8 cellular contexts compared by ENCODE assay signal in the genomic region with DNA sequence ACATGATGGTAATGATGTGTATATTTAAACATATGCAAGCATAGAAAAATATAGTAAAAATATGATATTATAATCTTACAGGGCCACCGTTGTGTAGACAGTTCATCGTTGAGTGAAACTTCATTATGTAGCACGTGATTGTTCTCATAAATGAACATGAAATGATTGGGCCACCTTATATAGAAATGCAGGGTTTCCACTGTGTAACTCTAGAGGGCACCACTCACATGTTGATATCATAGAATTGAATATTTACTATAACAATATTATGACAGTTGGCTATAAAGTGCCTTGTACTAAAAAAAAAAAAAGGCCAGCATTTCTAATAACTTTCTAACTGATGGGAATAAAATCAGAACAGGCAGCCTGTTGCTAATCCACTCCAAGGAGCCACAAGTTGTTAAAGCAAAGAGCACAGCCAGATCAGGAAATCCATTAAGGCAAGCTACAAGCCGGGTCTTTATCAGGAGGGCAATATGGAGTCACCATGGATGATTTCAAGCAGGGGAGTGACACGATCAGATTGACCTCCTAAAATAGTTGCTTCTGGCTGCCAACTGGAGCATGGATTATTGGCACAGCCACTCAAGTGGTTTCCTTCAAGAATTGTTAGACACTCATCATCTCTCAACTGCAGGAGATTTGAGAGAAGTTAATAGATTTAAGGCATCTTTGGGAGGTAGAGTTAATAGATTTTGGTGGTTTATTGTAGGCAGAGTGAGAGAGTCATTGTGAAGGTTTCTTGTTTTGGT. TPM values are rescaled to one million over a fixed set of nuclear protein-coding genes. Genes with fewer than 3 reads are reported as not detected.
DNase-seq lines count a peak whose midpoint lies in the region; ATAC-seq and TF ChIP-seq lines count a peak whose summit lies in the region.

No MANE protein-coding gene starts in this region.

- H3K9me3 Mint-ChIP-seq in Caco-2 (ENCODE audit: unreplicated experiment) = no peaks in the 10 kb centered on the region
- H3K9me3 Mint-ChIP-seq in activated CD8-positive, alpha-beta T cell treated with anti-CD3 and anti-CD28 coated beads, Interleukin-2, amount 10 ng/mL, durations not matched to agents 7 days and 5 days (ENCODE audit: insufficient read depth) = no peaks in the 10 kb centered on the region

- 23% methylated on average over 5 of the region's 5 CpGs for WGBS in right lobe of liver (ENCODE audit: insufficient coverage, low coverage, low lambda C conversion rate, missing lambda C conversion rate)

- no peaks in the 10 kb centered on the region for H3K4me1 Mint-ChIP-seq in Caco-2 (ENCODE audit: low read depth, unreplicated experiment)
- H3K4me1 Mint-ChIP-seq in activated CD8-positive, alpha-beta T cell treated with anti-CD3 and anti-CD28 coated beads, Interleukin-2, amount 10 ng/mL, durations not matched to agents 7 days and 5 days (ENCODE audit: low read depth) = peaks cover 1% of the 10 kb centered on the region

- no peak overlapping the region for H3K27ac Mint-ChIP-seq in Caco-2 (ENCODE audit: unreplicated experiment)
- no peak overlapping the region for H3K27ac Mint-ChIP-seq in activated CD8-positive, alpha-beta T cell treated with anti-CD3 and anti-CD28 coated beads, Interleukin-2, amount 10 ng/mL, durations not matched to agents 7 days and 5 days

- no peak for TF ChIP-seq POLR2A in right lobe of liver (IDR thresholded peaks at IDR 0.05)
- TF ChIP-seq POLR2A in uterus (IDR thresholded peaks at IDR 0.05) = no peak

- POLR2A ChIA-PET in Caco-2 (lab: Charles Lee) = no interaction called here
- POLR2A ChIA-PET in activated CD8-positive, alpha-beta T cell treated with anti-CD3 and anti-CD28 coated beads, Interleukin-2, amount 10 ng/mL, durations not matched to agents 7 days and 5 days (lab: Charles Lee) = no interaction called here

- H3K36me3 ChIP-seq in Caco-2 (ENCODE audit: control insufficient read depth, insufficient read depth, low read length) (no peaks in the 10 kb centered on the region), right lobe of liver (no peaks in the 10 kb centered on the region), uterus (no peaks in the 10 kb centered on the region)

- H3K27me3 ChIP-seq in Caco-2 (replicated peaks; ENCODE audit: control insufficient read depth, insufficient read depth, low read length) = no peaks in the 10 kb centered on the region; the same call in 1 of the 2 replicates
- H3K27me3 ChIP-seq in right lobe of liver = no peaks in the 10 kb centered on the region
- no peaks in the 10 kb centered on the region for H3K27me3 ChIP-seq in uterus

- no peak overlapping the region for H3K4me3 ChIP-seq in Caco-2 (ENCODE audit: low read depth, low read length)
- H3K4me3 ChIP-seq in HFF-Myc (replicated peaks; ENCODE audit: low read depth, low read length) = no peak overlapping the region
- H3K4me3 ChIP-seq in right lobe of liver = no peak overlapping the region
- H3K4me3 ChIP-seq in uterus = no peak overlapping the region

- no peak overlapping the region for H3K27ac ChIP-seq in right lobe of liver
- no peak overlapping the region for H3K27ac ChIP-seq in uterus

- H3K9me3 ChIP-seq in Caco-2 (no peaks in the 10 kb centered on the region), right lobe of liver (no peaks in the 10 kb centered on the region), uterus (no peaks in the 10 kb centered on the region)

- CTCF ChIA-PET in Caco-2 (lab: Charles Lee) = no interaction called here
- CTCF ChIA-PET in activated CD8-positive, alpha-beta T cell treated with anti-CD3 and anti-CD28 coated beads, Interleukin-2, amount 10 ng/mL, durations not matched to agents 7 days and 5 days (lab: Charles Lee) = interaction anchor here (0.6 to 12.0 kb wide), 12 partner anchors 9 to 1157 kb away, joined by 3 to 215 read pairs (median 4); partner anchors contain the start of genes IL1F10 and PSD4

- no peaks in the 10 kb centered on the region for H3K36me3 Mint-ChIP-seq in Caco-2 (ENCODE audit: insufficient read depth, unreplicated experiment)
- H3K36me3 Mint-ChIP-seq in activated CD8-positive, alpha-beta T cell treated with anti-CD3 and anti-CD28 coated beads, Interleukin-2, amount 10 ng/mL, durations not matched to agents 7 days and 5 days (ENCODE audit: low read depth) = no peaks in the 10 kb centered on the region

- H3K27me3 Mint-ChIP-seq in Caco-2 (ENCODE audit: insufficient read depth, unreplicated experiment) = peaks cover 6% of the 10 kb centered on the region
- H3K27me3 Mint-ChIP-seq in activated CD8-positive, alpha-beta T cell treated with anti-CD3 and anti-CD28 coated beads, Interleukin-2, amount 10 ng/mL, durations not matched to agents 7 days and 5 days (ENCODE audit: low read depth) = peaks cover 10% of the 10 kb centered on the region

- H3K4me1 ChIP-seq in Caco-2 (no peaks in the 10 kb centered on the region), right lobe of liver (peaks cover 0 to 13% (median 5%) of the 10 kb centered on the region in 4 donors), uterus (no peaks in the 10 kb centered on the region)

- ATAC-seq in activated CD8-positive, alpha-beta T cell treated with anti-CD3 and anti-CD28 coated beads, Interleukin-2, amount 10 ng/mL, durations not matched to agents 7 days and 5 days = peak; percentile 70
- ATAC-seq in right lobe of liver = peak; percentile 45 to 58 (median 54)
- ATAC-seq in HG03108 (IDR thresholded peaks at IDR 0.05; ENCODE audit: unreplicated experiment) = no peak

- BruUV-seq in Caco-2 (replicated peaks; lab: Mats Ljungman, UMichigan) = no TSS peak

- DNase-seq in Caco-2 = no peak
- DNase-seq in HFF-Myc (ENCODE audit: extremely low read depth, low read depth) = no peak
- DNase-seq in activated CD8-positive, alpha-beta T cell treated with anti-CD3 and anti-CD28 coated beads, Interleukin-2, amount 10 ng/mL, durations not matched to agents 7 days and 5 days = no peak
- DNase-seq in right lobe of liver = no peak
- no peak for DNase-seq in D341Med (ENCODE audit: low spot score)
- DNase-seq in uterus = no peak
- DNase-seq in activated CD4-positive, alpha-beta T cell treated with anti-CD3 and anti-CD28 coated beads, Interleukin-2, amount 50 U/mL, for 4 hours = no peak

- TF ChIP-seq CTCF in Caco-2 (IDR thresholded peaks at IDR 0.05; ENCODE audit: insufficient read depth in 1 of 2, low read depth in 1 of 2, low read length in 1 of 2, severe bottlenecking in 1 of 2, unreplicated experiment in 1 of 2) (peak; percentile 26 to 32), HFF-Myc (IDR thresholded peaks at IDR 0.05; ENCODE audit: low read depth, low read length, missing control alignments) (peak; percentile 30), right lobe of liver (IDR thresholded peaks at IDR 0.05) (peak; percentile 48 to 61 (median 55)), uterus (IDR thresholded peaks at IDR 0.05) (no peak)

- H3K4me3 Mint-ChIP-seq in Caco-2 (ENCODE audit: unreplicated experiment) = no peak overlapping the region
- H3K4me3 Mint-ChIP-seq in activated CD8-positive, alpha-beta T cell treated with anti-CD3 and anti-CD28 coated beads, Interleukin-2, amount 10 ng/mL, durations not matched to agents 7 days and 5 days = no peak overlapping the region

- intact Hi-C loops in Caco-2 (cut with micrococcal nuclease; ENCODE audit: unreplicated experiment) (loop anchor here (5.0 kb wide), 3 partner anchors 98 to 308 kb away; no protein-coding TSS in a partner anchor), right lobe of liver (cut with DNase I) (loop anchor here (5.0 to 10.0 kb wide), 2 partner anchors 48 to 50 kb away; no protein-coding TSS in a partner anchor), uterus (cut with DNase I; ENCODE audit: low total_unique reads) (no loop called here)

RNA-seq across cellular contexts. Expression of gene IL1F10, which starts 16.7 kb away (rescaled TPM):
- total RNA-seq in Caco-2 (2022) (not detected in 2 replicates), right lobe of liver (not detected), uterus (not detected)
- not detected for total RNA-seq in activated CD8-positive, alpha-beta T cell treated with anti-CD3 and anti-CD28 coated beads, Interleukin-2, amount 10 ng/mL, durations not matched to agents 7 days and 5 days

RNA-seq across cellular contexts. Expression of gene IL36RN, which starts 25.4 kb away (rescaled TPM):
- total RNA-seq in Caco-2 (2022) (0.19 TPM in 1 of 2 replicates, not detected in the other), right lobe of liver (not detected), uterus (not detected)
- not detected for total RNA-seq in activated CD8-positive, alpha-beta T cell treated with anti-CD3 and anti-CD28 coated beads, Interleukin-2, amount 10 ng/mL, durations not matched to agents 7 days and 5 days

RNA-seq across cellular contexts. Expression of gene IL36B, which starts 31.8 kb away (rescaled TPM):
- total RNA-seq in Caco-2 (2022) (not detected in 2 replicates), right lobe of liver (not detected), uterus (not detected)
- not detected for total RNA-seq in activated CD8-positive, alpha-beta T cell treated with anti-CD3 and anti-CD28 coated beads, Interleukin-2, amount 10 ng/mL, durations not matched to agents 7 days and 5 days

RNA-seq across cellular contexts. Expression of gene IL1RN, which starts 43.0 kb away (rescaled TPM):
- not detected in 2 replicates for total RNA-seq in Caco-2 (2022)
- total RNA-seq in activated CD8-positive, alpha-beta T cell treated with anti-CD3 and anti-CD28 coated beads, Interleukin-2, amount 10 ng/mL, durations not matched to agents 7 days and 5 days = under 1 TPM in 1 of 2 experiments, not detected in 1; 0.31 TPM
- total RNA-seq in right lobe of liver = 10 to 100 TPM; 14.5 to 98.1 (median 43.9) TPM
- total RNA-seq in uterus = under 1 TPM in 1 of 4 donors, not detected in 3; 0.77 TPM

Comparison
In these comparisons a context has a peak if more than half of its experiments do, and no peak if none do; other contexts are left out.
1. CTCF ChIP-seq: peak in Caco-2 (2 of 2), HFF-Myc (single experiment) and right lobe of liver (4 of 4); none in uterus (0 of 4).